ENCODE assay signal across 8 cellular contexts in the genomic region with DNA sequence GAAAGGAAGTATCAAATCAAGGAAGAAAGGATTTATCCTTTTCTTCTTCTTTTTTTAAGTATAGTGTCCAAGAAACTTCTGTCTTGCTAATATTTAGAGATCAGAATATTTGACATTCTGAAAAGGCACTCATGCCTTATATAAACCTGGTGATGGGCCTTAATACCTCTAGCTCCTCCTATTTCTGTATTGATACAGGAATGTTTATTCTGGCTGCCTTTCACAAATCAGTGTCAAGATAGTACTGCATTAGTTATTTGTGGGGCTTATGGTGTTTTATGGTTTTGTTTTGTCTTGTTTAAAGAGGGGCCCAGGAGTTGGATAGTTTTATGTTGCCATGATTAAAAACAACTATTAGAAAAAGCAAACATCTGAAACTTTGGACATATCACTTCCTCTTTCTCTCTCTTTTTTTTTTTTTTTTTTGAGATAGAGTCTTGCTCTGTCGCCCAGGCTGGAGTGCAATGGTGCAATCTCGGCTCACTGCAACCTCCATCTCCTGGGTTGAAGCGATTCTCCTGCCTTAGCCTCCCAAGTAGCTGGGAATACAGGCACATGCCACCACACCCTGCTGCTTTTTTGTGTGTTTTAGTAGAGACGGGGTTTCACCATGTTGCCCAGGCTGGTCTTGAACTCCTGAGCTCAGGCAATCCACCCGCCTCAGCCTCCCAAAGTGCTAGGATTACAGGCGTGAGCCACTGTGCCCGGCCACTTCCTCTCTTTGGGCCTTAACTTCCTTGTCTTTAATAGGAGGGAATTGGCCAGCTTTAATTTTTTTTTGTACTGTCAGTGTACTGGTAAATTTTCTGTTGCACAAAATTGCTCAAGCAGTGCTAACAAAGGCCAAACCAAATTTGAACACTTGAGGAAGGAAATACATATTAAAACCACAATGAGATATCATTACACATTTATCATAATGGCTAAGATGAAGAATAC.
DNase-seq lines count a peak whose midpoint lies in the region; ATAC-seq, FAIRE-seq and TF ChIP-seq lines count a peak whose summit lies in the region.
"Not testable (repeated sequence)": the region's sequence is repeated elsewhere in the genome, so short reads cannot be mapped to it uniquely, and the experiment has no call there.

No MANE protein-coding gene starts in this region.

- WGBS in gastroesophageal sphincter (ENCODE audit: low coverage in 1 of 2), 2 donors: 81 to 85% methylated on average over 7 of the region's 7 CpGs
- 74 to 81% methylated on average over 7 of the region's 7 CpGs for WGBS in sigmoid colon, 2 donors

- not testable (repeated sequence) for H3K9me3 ChIP-seq in gastroesophageal sphincter, lower lobe of right lung, sigmoid colon

- CTCF ChIA-PET in activated B cell treated with CpG ODN at 0.5 μM for 24 hours (lab: Charles Lee): interaction anchor here (1.7 kb wide), 1 partner anchor 239 kb away, joined by 3 read pairs; no protein-coding TSS in a partner anchor

- H3K27ac Mint-ChIP-seq in activated B cell treated with CpG ODN at 0.5 μM for 24 hours: peak overlapping the region; percentile 87

- TF ChIP-seq POLR2A in GM12891 (IDR thresholded peaks at IDR 0.05; ENCODE audit: low read depth, low read length); gastroesophageal sphincter (IDR thresholded peaks at IDR 0.05); sigmoid colon (IDR thresholded peaks at IDR 0.05): not testable (repeated sequence)

- H3K9me3 Mint-ChIP-seq in activated B cell treated with CpG ODN at 0.5 μM for 24 hours: not testable (repeated sequence)

- POLR2A ChIA-PET in activated B cell treated with CpG ODN at 0.5 μM for 24 hours (lab: Charles Lee): interaction anchor here (0.6 to 0.7 kb wide), 4 partner anchors 21 to 235 kb away, joined by 3 to 6 read pairs (median 4); no protein-coding TSS in a partner anchor

- H3K36me3 ChIP-seq in gastroesophageal sphincter (peaks cover 0 to 18% of the 10 kb centered on the region in 2 donors), sigmoid colon (peaks cover 0 to 19% (median 7%) of the 10 kb centered on the region in 4 donors)
- not testable (repeated sequence) for H3K36me3 ChIP-seq in lower lobe of right lung

- TF ChIP-seq EP300 in gastroesophageal sphincter (IDR thresholded peaks at IDR 0.05); sigmoid colon (IDR thresholded peaks at IDR 0.05): not testable (repeated sequence)

- not testable (repeated sequence) for H3K27me3 ChIP-seq in gastroesophageal sphincter; lower lobe of right lung (ENCODE audit: low read depth); sigmoid colon

- TF ChIP-seq CTCF in 22Rv1 (IDR thresholded peaks at IDR 0.05); activated B cell treated with CpG ODN at 0.5 μM for 24 hours (IDR thresholded peaks at IDR 0.05); gastroesophageal sphincter (IDR thresholded peaks at IDR 0.05); lower lobe of right lung (IDR thresholded peaks at IDR 0.05); sigmoid colon (IDR thresholded peaks at IDR 0.05): not testable (repeated sequence)

- intact Hi-C loops in activated B cell treated with CpG ODN at 0.5 μM for 24 hours (cut with micrococcal nuclease): loop anchor here (2.0 kb wide), 1 partner anchor 155 kb away; no protein-coding TSS in a partner anchor
- intact Hi-C loops in lower lobe of right lung (cut with DNase I); sigmoid colon (cut with DNase I): not testable (repeated sequence)

- H3K4me1 ChIP-seq in gastroesophageal sphincter: peaks cover 0 to 46% (median 5%) of the 10 kb centered on the region in 3 donors
- H3K4me1 ChIP-seq in lower lobe of right lung: peaks cover 65% of the 10 kb centered on the region
- peaks cover 0 to 15% (median 0%) of the 10 kb centered on the region in 4 donors for H3K4me1 ChIP-seq in sigmoid colon

- peak; percentile 26 for FAIRE-seq in GM12891 (lab: Jason Lieb, UNC)

- H3K4me1 Mint-ChIP-seq in activated B cell treated with CpG ODN at 0.5 μM for 24 hours: peaks cover 93% of the 10 kb centered on the region

- ATAC-seq in activated B cell treated with CpG ODN at 0.5 μM for 24 hours (ENCODE audit: low read depth): peak; percentile 41
- ATAC-seq in gastroesophageal sphincter: peak; percentile 42
- peak; percentile 46 to 74 for ATAC-seq in lower lobe of right lung

- not testable (repeated sequence) for H3K27me3 Mint-ChIP-seq in activated B cell treated with CpG ODN at 0.5 μM for 24 hours

- not testable (repeated sequence) for DNase-seq in GM12891 (ENCODE audit: insufficient read length, low spot score)
- peak; percentile 88 for DNase-seq in MV-4-11 (lab: John Stamatoyannopoulos, UW)
- peak; percentile 38 for DNase-seq in SKM-1 (lab: John Stamatoyannopoulos, UW; ENCODE audit: unreplicated experiment)
- peak; percentile 21 for DNase-seq in activated B cell treated with CpG ODN at 0.5 μM for 24 hours
- DNase-seq in lower lobe of right lung: peak; percentile 77
- peak; percentile 69 for DNase-seq in sigmoid colon

- not testable (repeated sequence) for H3K4me3 ChIP-seq in gastroesophageal sphincter, lower lobe of right lung, sigmoid colon

- H3K4me3 Mint-ChIP-seq in activated B cell treated with CpG ODN at 0.5 μM for 24 hours: peak overlapping the region; percentile 47

- H3K27ac ChIP-seq in 22Rv1: peak overlapping the region; percentile 36
- not testable (repeated sequence) for H3K27ac ChIP-seq in gastroesophageal sphincter
- peak overlapping the region; percentile 72 for H3K27ac ChIP-seq in lower lobe of right lung
- H3K27ac ChIP-seq in sigmoid colon: peak overlapping the region in 1 of 4 donors; percentile 24

- peaks cover 22% of the 10 kb centered on the region for H3K36me3 Mint-ChIP-seq in activated B cell treated with CpG ODN at 0.5 μM for 24 hours (ENCODE audit: low read depth)

TF ChIP-seq in GM12891, 5 proteins besides CTCF, POLR2A, EP300 and RAD21:
- TF ChIP-seq SPI1 (IDR thresholded peaks at IDR 0.05; ENCODE audit: low read depth, low read length): peak; percentile 83
